Comparison of ENCODE assay signal across 8 cellular contexts in the genomic region with DNA sequence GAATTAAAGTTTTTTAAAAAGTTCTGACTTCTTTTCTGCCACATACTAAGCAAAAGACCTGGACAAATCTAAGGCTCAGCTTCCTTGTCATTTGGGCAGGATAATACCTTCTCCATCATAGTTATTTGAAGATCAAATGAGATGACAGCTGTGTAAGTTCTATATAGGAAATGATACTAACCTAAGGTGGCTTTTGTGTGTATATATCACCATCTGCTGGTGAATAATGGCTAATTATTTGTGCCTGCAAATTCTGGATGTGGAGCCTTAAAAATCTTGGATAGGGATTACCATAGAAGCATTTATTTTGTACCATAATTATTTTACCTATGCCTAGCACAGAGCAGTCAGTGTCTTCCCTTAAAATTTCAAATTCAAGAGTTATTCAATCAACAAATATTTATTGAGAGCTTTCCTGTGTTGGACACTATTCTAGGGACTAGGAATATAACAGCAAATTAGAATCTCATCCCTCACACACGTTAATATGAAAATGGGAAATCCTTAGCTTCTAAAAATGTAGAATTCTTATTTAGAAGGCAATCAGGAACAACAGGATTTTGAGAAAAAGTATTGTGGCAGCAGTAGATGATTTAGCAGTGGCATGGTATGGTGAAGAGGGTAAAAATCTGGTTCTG.
DNase-seq lines count a peak whose midpoint lies in the region; ATAC-seq and TF ChIP-seq lines count a peak whose summit lies in the region.

No MANE protein-coding gene starts in this region.

- H3K9ac ChIP-seq in liver (ENCODE audit: low read depth in 1 of 2, low read length in 2 of 2), result no peak overlapping the region

- no peak overlapping the region for H3K4me3 Mint-ChIP-seq in CD4-positive, CD25-positive, alpha-beta regulatory T cell
- no peak overlapping the region for H3K4me3 Mint-ChIP-seq in central memory CD8-positive, alpha-beta T cell

- ATAC-seq in CD4-positive, CD25-positive, alpha-beta regulatory T cell (ENCODE audit: low read depth in 2 of 2), result peak in 1 of 2 donors; percentile 48
- no peak for ATAC-seq in central memory CD8-positive, alpha-beta T cell (replicated peaks; ENCODE audit: extremely low read depth, poor library complexity, severe bottlenecking)
- ATAC-seq in HG02763 (IDR thresholded peaks at IDR 0.05; ENCODE audit: unreplicated experiment), result no peak

- 78% methylated on average over 1 of the region's 1 CpG for WGBS in liver

- intact Hi-C loops in posterior cingulate gyrus (cut with DNase I), result loop anchor here (1.0 to 10.0 kb wide), 4 partner anchors 152 to 1671 kb away; no protein-coding TSS in a partner anchor

- H3K27me3 Mint-ChIP-seq in CD4-positive, CD25-positive, alpha-beta regulatory T cell, result no peaks in the 10 kb centered on the region
- H3K27me3 Mint-ChIP-seq in central memory CD8-positive, alpha-beta T cell, result no peaks in the 10 kb centered on the region

- no peaks in the 10 kb centered on the region for H3K4me1 ChIP-seq in CD4-positive, CD25-positive, alpha-beta regulatory T cell (ENCODE audit: control insufficient read depth, insufficient read depth, low read length, poor library complexity, severe bottlenecking)
- H3K4me1 ChIP-seq in liver (ENCODE audit: control insufficient read depth in 4 of 4, insufficient read depth in 4 of 4, low read length in 3 of 4), result no peaks in the 10 kb centered on the region

- no peaks in the 10 kb centered on the region for H3K27me3 ChIP-seq in CD4-positive, CD25-positive, alpha-beta regulatory T cell (ENCODE audit: control insufficient read depth, insufficient read depth, low read length)
- no peaks in the 10 kb centered on the region for H3K27me3 ChIP-seq in liver (ENCODE audit: control insufficient read depth in 4 of 4, insufficient read depth in 4 of 4, low read length in 3 of 4)

- peaks cover 35% of the 10 kb centered on the region for H3K36me3 Mint-ChIP-seq in CD4-positive, CD25-positive, alpha-beta regulatory T cell
- H3K36me3 Mint-ChIP-seq in central memory CD8-positive, alpha-beta T cell (ENCODE audit: insufficient read depth), result peaks cover 66% of the 10 kb centered on the region

- no peaks in the 10 kb centered on the region for H3K9me3 ChIP-seq in CD4-positive, CD25-positive, alpha-beta regulatory T cell (ENCODE audit: control insufficient read depth in 2 of 2, low read length in 2 of 2)
- H3K9me3 ChIP-seq in liver (ENCODE audit: control insufficient read depth in 4 of 4, low read length in 3 of 4), result no peaks in the 10 kb centered on the region

- H3K27ac ChIP-seq in CD4-positive, CD25-positive, alpha-beta regulatory T cell (ENCODE audit: insufficient read depth, low read length, poor library complexity, severe bottlenecking), result no peak overlapping the region
- no peak overlapping the region for H3K27ac ChIP-seq in liver (ENCODE audit: low read depth in 1 of 2, low read length in 2 of 2)

- no peaks in the 10 kb centered on the region for H3K9me3 Mint-ChIP-seq in CD4-positive, CD25-positive, alpha-beta regulatory T cell
- no peaks in the 10 kb centered on the region for H3K9me3 Mint-ChIP-seq in central memory CD8-positive, alpha-beta T cell

- peak; percentile 92 to 93 for TF ChIP-seq RAD21 in liver (IDR thresholded peaks at IDR 0.05)

- no peak overlapping the region for H3K27ac Mint-ChIP-seq in CD4-positive, CD25-positive, alpha-beta regulatory T cell
- peak overlapping the region; percentile 29 for H3K27ac Mint-ChIP-seq in central memory CD8-positive, alpha-beta T cell (ENCODE audit: low read depth)

- DNase-seq in CD4-positive, CD25-positive, alpha-beta regulatory T cell, result peak in 2 of 3 donors; percentile 38 to 61
- DNase-seq in HCEC 1CT, result peak; percentile 37
- DNase-seq in NCI-H748 (lab: John Stamatoyannopoulos, UW; ENCODE audit: unreplicated experiment), result peak; percentile 52
- no peak for DNase-seq in central memory CD8-positive, alpha-beta T cell (ENCODE audit: low spot score in 2 of 2)
- DNase-seq in posterior cingulate gyrus, result no peak
- DNase-seq in cortex of kidney (lab: John Stamatoyannopoulos, UW), result no peak

- H3K4me3 ChIP-seq in CD4-positive, CD25-positive, alpha-beta regulatory T cell (ENCODE audit: low read depth, low read length), result no peak overlapping the region
- H3K4me3 ChIP-seq in liver (ENCODE audit: low read depth in 1 of 3, low read length in 3 of 3), result no peak overlapping the region

- H3K4me1 Mint-ChIP-seq in CD4-positive, CD25-positive, alpha-beta regulatory T cell, result peaks cover 5 to 23% (median 10%) of the 10 kb centered on the region in 4 donors
- H3K4me1 Mint-ChIP-seq in central memory CD8-positive, alpha-beta T cell, result peaks cover 5% of the 10 kb centered on the region

- TF ChIP-seq CTCF in liver (IDR thresholded peaks at IDR 0.05; ENCODE audit: low read depth, low read length, missing input control), result peak; percentile 70

- peaks cover 90% of the 10 kb centered on the region for H3K36me3 ChIP-seq in CD4-positive, CD25-positive, alpha-beta regulatory T cell (ENCODE audit: control insufficient read depth, insufficient read depth, low read length)
- H3K36me3 ChIP-seq in liver (ENCODE audit: control insufficient read depth in 4 of 4, insufficient read depth in 3 of 4, low read depth in 1 of 4, low read length in 3 of 4), result peaks cover 2 to 11% (median 7%) of the 10 kb centered on the region in 4 donors

TF ChIP-seq in liver, 16 proteins besides CTCF, POLR2A, EP300 and RAD21:
- TF ChIP-seq, protein P1, sequence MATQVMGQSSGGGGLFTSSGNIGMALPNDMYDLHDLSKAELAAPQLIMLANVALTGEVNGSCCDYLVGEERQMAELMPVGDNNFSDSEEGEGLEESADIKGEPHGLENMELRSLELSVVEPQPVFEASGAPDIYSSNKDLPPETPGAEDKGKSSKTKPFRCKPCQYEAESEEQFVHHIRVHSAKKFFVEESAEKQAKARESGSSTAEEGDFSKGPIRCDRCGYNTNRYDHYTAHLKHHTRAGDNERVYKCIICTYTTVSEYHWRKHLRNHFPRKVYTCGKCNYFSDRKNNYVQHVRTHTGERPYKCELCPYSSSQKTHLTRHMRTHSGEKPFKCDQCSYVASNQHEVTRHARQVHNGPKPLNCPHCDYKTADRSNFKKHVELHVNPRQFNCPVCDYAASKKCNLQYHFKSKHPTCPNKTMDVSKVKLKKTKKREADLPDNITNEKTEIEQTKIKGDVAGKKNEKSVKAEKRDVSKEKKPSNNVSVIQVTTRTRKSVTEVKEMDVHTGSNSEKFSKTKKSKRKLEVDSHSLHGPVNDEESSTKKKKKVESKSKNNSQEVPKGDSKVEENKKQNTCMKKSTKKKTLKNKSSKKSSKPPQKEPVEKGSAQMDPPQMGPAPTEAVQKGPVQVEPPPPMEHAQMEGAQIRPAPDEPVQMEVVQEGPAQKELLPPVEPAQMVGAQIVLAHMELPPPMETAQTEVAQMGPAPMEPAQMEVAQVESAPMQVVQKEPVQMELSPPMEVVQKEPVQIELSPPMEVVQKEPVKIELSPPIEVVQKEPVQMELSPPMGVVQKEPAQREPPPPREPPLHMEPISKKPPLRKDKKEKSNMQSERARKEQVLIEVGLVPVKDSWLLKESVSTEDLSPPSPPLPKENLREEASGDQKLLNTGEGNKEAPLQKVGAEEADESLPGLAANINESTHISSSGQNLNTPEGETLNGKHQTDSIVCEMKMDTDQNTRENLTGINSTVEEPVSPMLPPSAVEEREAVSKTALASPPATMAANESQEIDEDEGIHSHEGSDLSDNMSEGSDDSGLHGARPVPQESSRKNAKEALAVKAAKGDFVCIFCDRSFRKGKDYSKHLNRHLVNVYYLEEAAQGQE (IDR thresholded peaks at IDR 0.05), result no peak
- TF ChIP-seq JUND (IDR thresholded peaks at IDR 0.05) (no peak), FOXA1 (IDR thresholded peaks at IDR 0.05) (no peak), EGR1 (IDR thresholded peaks at IDR 0.05; ENCODE audit: low read depth in 2 of 2) (no peak), YY1 (IDR thresholded peaks at IDR 0.05) (no peak), SP1 (IDR thresholded peaks at IDR 0.05) (no peak), TAF1 (conservative IDR thresholded peaks at IDR 0.05) (no peak), FOXA2 (IDR thresholded peaks at IDR 0.05) (no peak), HNF4A (conservative IDR thresholded peaks at IDR 0.05) (no peak), RXRA (IDR thresholded peaks at IDR 0.05) (no peak), HNF4G (IDR thresholded peaks at IDR 0.05) (no peak), GABPA (IDR thresholded peaks at IDR 0.05 in 1 of 2, conservative IDR thresholded peaks at IDR 0.05 in 1 of 2) (no peak), NR2F2 (IDR thresholded peaks at IDR 0.05) (no peak)
- TF ChIP-seq, protein P2, sequence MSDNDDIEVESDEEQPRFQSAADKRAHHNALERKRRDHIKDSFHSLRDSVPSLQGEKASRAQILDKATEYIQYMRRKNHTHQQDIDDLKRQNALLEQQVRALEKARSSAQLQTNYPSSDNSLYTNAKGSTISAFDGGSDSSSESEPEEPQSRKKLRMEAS (IDR thresholded peaks at IDR 0.05), result no peak
- TF ChIP-seq, protein P3, sequence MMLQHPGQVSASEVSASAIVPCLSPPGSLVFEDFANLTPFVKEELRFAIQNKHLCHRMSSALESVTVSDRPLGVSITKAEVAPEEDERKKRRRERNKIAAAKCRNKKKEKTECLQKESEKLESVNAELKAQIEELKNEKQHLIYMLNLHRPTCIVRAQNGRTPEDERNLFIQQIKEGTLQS (IDR thresholded peaks at IDR 0.05), result no peak
- TF ChIP-seq, protein P4, sequence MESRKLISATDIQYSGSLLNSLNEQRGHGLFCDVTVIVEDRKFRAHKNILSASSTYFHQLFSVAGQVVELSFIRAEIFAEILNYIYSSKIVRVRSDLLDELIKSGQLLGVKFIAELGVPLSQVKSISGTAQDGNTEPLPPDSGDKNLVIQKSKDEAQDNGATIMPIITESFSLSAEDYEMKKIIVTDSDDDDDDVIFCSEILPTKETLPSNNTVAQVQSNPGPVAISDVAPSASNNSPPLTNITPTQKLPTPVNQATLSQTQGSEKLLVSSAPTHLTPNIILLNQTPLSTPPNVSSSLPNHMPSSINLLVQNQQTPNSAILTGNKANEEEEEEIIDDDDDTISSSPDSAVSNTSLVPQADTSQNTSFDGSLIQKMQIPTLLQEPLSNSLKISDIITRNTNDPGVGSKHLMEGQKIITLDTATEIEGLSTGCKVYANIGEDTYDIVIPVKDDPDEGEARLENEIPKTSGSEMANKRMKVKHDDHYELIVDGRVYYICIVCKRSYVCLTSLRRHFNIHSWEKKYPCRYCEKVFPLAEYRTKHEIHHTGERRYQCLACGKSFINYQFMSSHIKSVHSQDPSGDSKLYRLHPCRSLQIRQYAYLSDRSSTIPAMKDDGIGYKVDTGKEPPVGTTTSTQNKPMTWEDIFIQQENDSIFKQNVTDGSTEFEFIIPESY (IDR thresholded peaks at IDR 0.05), result no peak
TF ChIP-seq in liver: peak in this region for 0.

Comparison
In these comparisons a context has a peak if more than half of its experiments do, and no peak if none do; other contexts are left out.
1. DNase-seq: peak in CD4-positive, CD25-positive, alpha-beta regulatory T cell (2 of 3), HCEC 1CT (single experiment) and NCI-H748 (single experiment); none in central memory CD8-positive, alpha-beta T cell (0 of 2), posterior cingulate gyrus (0 of 10) and cortex of kidney (single experiment).